Comparison of ENCODE assay signal across 23 cellular contexts in the genomic region with DNA sequence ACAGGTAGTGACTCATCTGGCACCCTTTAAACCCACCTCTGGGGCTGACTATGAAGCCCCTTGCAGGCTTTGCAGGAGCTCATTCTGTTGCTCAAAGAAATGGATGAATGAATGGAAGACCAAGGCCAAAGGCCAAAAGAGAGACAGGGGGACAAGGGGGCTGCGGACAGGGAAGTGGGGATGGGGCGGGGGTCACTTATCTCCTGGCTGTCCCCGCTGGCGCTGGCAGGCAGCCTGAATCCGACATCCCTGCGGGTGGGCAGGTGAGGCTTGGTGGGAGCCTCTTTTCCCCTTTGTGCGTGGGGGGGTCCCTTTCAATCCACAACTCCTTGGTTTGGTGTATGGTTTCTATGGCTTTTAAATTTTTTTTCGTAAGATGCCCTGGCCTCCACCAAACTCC.
"Had no signal": no experiment of that assay in that cellular context is flagged by ENCODE, and none has a peak within 500 bp of the region (broad histone marks: within the 10 kb centered on the region; RNA-seq: fewer than 3 reads in every experiment).

No MANE protein-coding gene starts in this region.

- H3K36me3 Mint-ChIP-seq: mesothelial cell of epicardium had no signal

- H3K4me3 Mint-ChIP-seq: effector memory CD8-positive, alpha-beta T cell; endodermal cell; mesothelial cell of epicardium had no signal

- H3K27ac Mint-ChIP-seq: effector memory CD8-positive, alpha-beta T cell; endodermal cell; mesothelial cell of epicardium had no signal

- ATAC-seq: effector memory CD8-positive, alpha-beta T cell; esophagus mucosa; gastrocnemius medialis; heart right ventricle; left cardiac atrium; left lung; left ventricle myocardium superior; lower lobe of right lung; mucosa of descending colon had no signal

- H3K9me3 ChIP-seq: esophagus squamous epithelium, gastrocnemius medialis, left lung, lower lobe of right lung, mucosa of descending colon had no signal

- DNase-seq: cerebellar nuclear complex; effector CD8-positive, alpha-beta T cell; effector memory CD8-positive, alpha-beta T cell; endodermal cell; erythroblast; esophagus squamous epithelium; foreskin fibroblast; foreskin melanocyte; gastrocnemius medialis; glutamatergic neuron; head of caudate nucleus; heart right ventricle; hippocampal formation; left cardiac atrium; left ventricle myocardium superior; mesenchymal stem cell; mucosa of descending colon had no signal

- H3K4me1 ChIP-seq: esophagus squamous epithelium, gastrocnemius medialis, heart right ventricle, left lung, lower lobe of right lung had no signal

- H3K27ac ChIP-seq: coronary artery, epithelial cell of prostate, esophagus squamous epithelium, gastrocnemius medialis, heart right ventricle, left lung, lower lobe of right lung had no signal

- H3K36me3 ChIP-seq: esophagus squamous epithelium, gastrocnemius medialis, heart right ventricle, left lung, lower lobe of right lung had no signal

- H3K4me1 Mint-ChIP-seq: mesothelial cell of epicardium had no signal

- H3K4me3 ChIP-seq: coronary artery, esophagus squamous epithelium, gastrocnemius medialis, heart right ventricle, left lung, lower lobe of right lung, mucosa of descending colon had no signal
